9 cellular contexts compared by ENCODE assay signal in the genomic region with DNA sequence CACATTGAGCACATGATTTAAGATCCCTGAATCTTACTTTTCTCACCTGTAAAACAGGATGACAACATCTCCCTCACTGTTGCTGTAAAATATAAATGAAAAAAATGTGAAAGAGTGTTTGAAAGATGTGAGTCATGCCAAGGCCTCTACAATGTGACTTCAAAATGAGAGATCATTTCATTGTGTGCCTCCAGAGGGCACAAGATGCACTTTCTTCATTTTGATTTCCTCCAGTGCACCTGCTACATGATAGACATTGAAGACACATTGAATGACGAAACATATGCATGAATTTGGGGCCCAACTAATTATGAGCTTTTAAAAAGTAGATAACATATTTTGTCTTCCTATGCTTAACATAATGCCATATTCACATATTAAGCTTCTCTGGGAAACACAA.
A peak's percentile ranks its signal among the peaks of the same experiment; 100 is the strongest.
DNase-seq lines count a peak whose midpoint lies in the region; ATAC-seq and TF ChIP-seq lines count a peak whose summit lies in the region.
"Had no signal": no experiment of that assay in that cellular context is flagged by ENCODE, and none has a peak within 500 bp of the region (broad histone marks: within the 10 kb centered on the region; RNA-seq: fewer than 3 reads in every experiment).

No MANE protein-coding gene starts in this region.

- peaks cover 3% of the 10 kb centered on the region for H3K27me3 Mint-ChIP-seq in glutamatergic neuron (ENCODE audit: unreplicated experiment)

- H3K4me1 ChIP-seq in right cardiac atrium (ENCODE audit: control insufficient read depth, insufficient read depth, low read length) = no peaks in the 10 kb centered on the region
- H3K4me1 ChIP-seq: testis had no signal

- WGBS in right cardiac atrium = 86% methylated on average over 1 of the region's 1 CpG

- no peak for ATAC-seq in GM19463 (IDR thresholded peaks at IDR 0.05; ENCODE audit: unreplicated experiment)
- ATAC-seq in right cardiac atrium = no peak

- no peaks in the 10 kb centered on the region for H3K27me3 ChIP-seq in right cardiac atrium (ENCODE audit: control insufficient read depth, insufficient read depth)
- H3K27me3 ChIP-seq: testis had no signal

- H3K4me1 Mint-ChIP-seq in glutamatergic neuron (ENCODE audit: low read depth, unreplicated experiment) = no peaks in the 10 kb centered on the region

- H3K9me3 Mint-ChIP-seq in glutamatergic neuron (ENCODE audit: unreplicated experiment) = peaks cover 2% of the 10 kb centered on the region

- no peak overlapping the region for H3K4me3 Mint-ChIP-seq in glutamatergic neuron (ENCODE audit: unreplicated experiment)

- no peak overlapping the region for H3K27ac Mint-ChIP-seq in glutamatergic neuron (ENCODE audit: unreplicated experiment)

- DNase-seq in AML-193 (lab: John Stamatoyannopoulos, UW) (peak; percentile 58 to 64), HFF-Myc (ENCODE audit: extremely low read depth, low read depth) (peak; percentile 14), SW 1271 (lab: John Stamatoyannopoulos, UW) (peak; percentile 29 to 55), hepatic stellate cell (ENCODE audit: low spot score) (peak; percentile 14), glutamatergic neuron (no peak), NCI-H1048 (lab: John Stamatoyannopoulos, UW) (no peak), right cardiac atrium (no peak)
- DNase-seq: testis had no signal

- peak; percentile 17 for TF ChIP-seq CTCF in HFF-Myc (IDR thresholded peaks at IDR 0.05; ENCODE audit: low read depth, low read length, missing control alignments)
- no peak for TF ChIP-seq CTCF in glutamatergic neuron (IDR thresholded peaks at IDR 0.05; ENCODE audit: partially characterized antibody, unreplicated experiment)

- no peak overlapping the region for H3K4me3 ChIP-seq in HFF-Myc (replicated peaks; ENCODE audit: low read depth, low read length)
- no peak overlapping the region for H3K4me3 ChIP-seq in right cardiac atrium (ENCODE audit: low read length)
- H3K4me3 ChIP-seq: testis had no signal

- H3K36me3 Mint-ChIP-seq in glutamatergic neuron (ENCODE audit: unreplicated experiment) = no peaks in the 10 kb centered on the region

- no peaks in the 10 kb centered on the region for H3K9me3 ChIP-seq in right cardiac atrium (ENCODE audit: control insufficient read depth, low read length)
- H3K9me3 ChIP-seq: testis had no signal

- no peak overlapping the region for H3K27ac ChIP-seq in right cardiac atrium (ENCODE audit: low read length)
- H3K27ac ChIP-seq: testis had no signal

- intact Hi-C loops in right cardiac atrium (cut with DNase I) = no loop called here

Comparison
In these comparisons a context has a peak if more than half of its experiments do, and no peak if none do; other contexts are left out.
1. DNase-seq: peak in AML-193 (2 of 2), HFF-Myc (single experiment), SW 1271 (2 of 2) and hepatic stellate cell (single experiment); none in glutamatergic neuron (single experiment), NCI-H1048 (single experiment) and right cardiac atrium (0 of 3).